Comparison of ENCODE assay signal across 1 cellular context in genomic region chr9:128372188-128372641, GRCh38.
TF ChIP-seq lines count a peak whose summit lies in the region.

No MANE protein-coding gene starts in this region.

TF ChIP-seq in HepG2, 621 proteins besides CTCF, POLR2A, EP300 and RAD21:
- TF ChIP-seq ZNF7 (CRISPR knock-in tag; IDR thresholded peaks at IDR 0.05) (no peak), ZNF687 (CRISPR knock-in tag; IDR thresholded peaks at IDR 0.05) (no peak), ZNF550 (CRISPR knock-in tag; IDR thresholded peaks at IDR 0.05; ENCODE audit: borderline replicate concordance) (no peak), MTERF4 (CRISPR knock-in tag; IDR thresholded peaks at IDR 0.05) (no peak), NCOR1 (IDR thresholded peaks at IDR 0.05; ENCODE audit: borderline replicate concordance, low read length) (no peak), ARHGAP35 (CRISPR knock-in tag; IDR thresholded peaks at IDR 0.05; ENCODE audit: borderline replicate concordance) (no peak), SNAPC5 (CRISPR knock-in tag; IDR thresholded peaks at IDR 0.05; ENCODE audit: borderline replicate concordance) (no peak), ZNF382 (CRISPR knock-in tag; IDR thresholded peaks at IDR 0.05; ENCODE audit: borderline replicate concordance) (no peak), ZSCAN25 (CRISPR knock-in tag; IDR thresholded peaks at IDR 0.05) (no peak), EZH2 (conservative IDR thresholded peaks at IDR 0.05; ENCODE audit: low read depth, low read length) (no peak), E2F1 (CRISPR knock-in tag; IDR thresholded peaks at IDR 0.05) (no peak), ATF6 (CRISPR knock-in tag; conservative IDR thresholded peaks at IDR 0.05) (no peak), ZSCAN31 (CRISPR knock-in tag; IDR thresholded peaks at IDR 0.05; ENCODE audit: low read depth) (no peak), MTF2 (CRISPR knock-in tag; IDR thresholded peaks at IDR 0.05; ENCODE audit: borderline replicate concordance) (no peak), ZBTB7A (CRISPR knock-in tag; IDR thresholded peaks at IDR 0.05) (no peak), ZNF562 (CRISPR knock-in tag; IDR thresholded peaks at IDR 0.05; ENCODE audit: borderline replicate concordance) (no peak), DMAP1 (CRISPR knock-in tag; IDR thresholded peaks at IDR 0.05) (no peak), PHF20 (CRISPR knock-in tag; IDR thresholded peaks at IDR 0.05) (no peak), MYNN (CRISPR knock-in tag; IDR thresholded peaks at IDR 0.05; ENCODE audit: low read depth) (no peak), KLF15 (CRISPR knock-in tag; IDR thresholded peaks at IDR 0.05; ENCODE audit: borderline replicate concordance) (no peak)
